In the genomic region with DNA sequence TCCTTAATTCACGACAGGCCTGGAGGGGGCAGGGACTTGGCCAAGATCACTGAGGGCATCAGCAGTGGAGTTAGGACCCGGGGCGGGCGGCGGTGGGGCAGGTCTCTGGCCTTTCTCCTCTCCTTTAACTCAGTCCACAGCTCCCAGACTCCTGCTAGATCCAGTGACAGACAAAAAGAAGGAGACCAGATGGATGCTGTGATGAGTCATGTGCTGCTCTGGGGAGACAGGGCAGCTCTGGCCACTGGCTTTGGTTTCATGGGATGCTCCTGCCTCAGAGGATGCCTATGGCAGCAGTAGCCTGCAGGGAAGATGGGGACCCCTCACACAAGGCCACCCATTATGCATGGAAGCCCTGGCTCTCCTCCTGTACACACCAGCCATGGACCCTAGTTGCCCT, we compare ENCODE assay signal across 27 cellular contexts. TPM values are rescaled to one million over a fixed set of nuclear protein-coding genes. Genes with fewer than 3 reads are reported as not detected.
DNase-seq lines count a peak whose midpoint lies in the region; ATAC-seq, FAIRE-seq and TF ChIP-seq lines count a peak whose summit lies in the region.
"Had no signal": no experiment of that assay in that cellular context is flagged by ENCODE, and none has a peak within 500 bp of the region (broad histone marks: within the 10 kb centered on the region; RNA-seq: fewer than 3 reads in every experiment).

No MANE protein-coding gene starts in this region.

- H3K9me1 ChIP-seq in K562 (ENCODE audit: control insufficient read depth, insufficient read depth, low read length) = peaks cover 3% of the 10 kb centered on the region

- H3K79me2 ChIP-seq in K562 (ENCODE audit: control insufficient read depth, insufficient read depth, low read length) (no peaks in the 10 kb centered on the region), MM.1S (ENCODE audit: low read length) (no peaks in the 10 kb centered on the region)

- DNase-seq in AG08396 (ENCODE audit: low spot score) (peak; percentile 66), HFFc6 (peak; percentile 41), K562 (ENCODE audit: extremely low read depth in 1 of 4, low spot score in 3 of 4) (no peak), kidney (peak; percentile 27), NCI-H2081 (lab: John Stamatoyannopoulos, UW) (no peak), MM.1S (no peak), prostate gland (ENCODE audit: low spot score) (no peak), colonic mucosa (no peak)
- DNase-seq: activated CD4-positive, alpha-beta T cell treated with anti-CD3 and anti-CD28 coated beads for 4 hours; effector CD8-positive, alpha-beta T cell; mesendoderm; naive B cell; NCI-H1048; NCI-H1930; NCI-H226; NCI-H774; ovary; SIG-M5; T-helper 1 cell had no signal

- H3F3A ChIP-seq in MM.1S (ENCODE audit: insufficient read depth, low read length) = no peaks in the 10 kb centered on the region

- no peaks in the 10 kb centered on the region for H4K20me1 ChIP-seq in K562 (replicated peaks; ENCODE audit: control insufficient read depth, insufficient read depth, low read length)
- no peaks in the 10 kb centered on the region for H4K20me1 ChIP-seq in MM.1S (ENCODE audit: insufficient read depth, low read length)

- H3K36me3 ChIP-seq in K562 (ENCODE audit: control insufficient read depth, insufficient read depth, low read length) = no peaks in the 10 kb centered on the region
- H3K36me3 ChIP-seq in kidney (ENCODE audit: control insufficient read depth in 1 of 2, insufficient read depth in 2 of 2, low read length in 2 of 2) = peaks cover 11 to 31% of the 10 kb centered on the region in 2 donors
- no peaks in the 10 kb centered on the region for H3K36me3 ChIP-seq in MM.1S (replicated peaks; ENCODE audit: insufficient read depth, low read length)
- H3K36me3 ChIP-seq in prostate gland = no peaks in the 10 kb centered on the region
- H3K36me3 ChIP-seq in colonic mucosa = no peaks in the 10 kb centered on the region
- H3K36me3 ChIP-seq: ovary had no signal

- in situ Hi-C loops in K562 (cut with MboI) = no loop called here

- H3K36me3 Mint-ChIP-seq in HFFc6 (ENCODE audit: low read depth) = no peaks in the 10 kb centered on the region
- H3K36me3 Mint-ChIP-seq: activated naive CD4-positive, alpha-beta T cell treated with anti-CD3 and anti-CD28 coated beads, Interleukin-2, amount 50 U/mL, for 24 hours; CD14-positive monocyte; naive B cell had no signal

- 25% methylated on average over 1 of the region's 5 CpGs for WGBS in K562 (ENCODE audit: insufficient coverage, low coverage, missing lambda C conversion rate)
- WGBS in prostate gland = 92% methylated on average over 5 of the region's 5 CpGs

- no peak overlapping the region for H3K27ac Mint-ChIP-seq in HFFc6
- H3K27ac Mint-ChIP-seq: activated naive CD4-positive, alpha-beta T cell treated with anti-CD3 and anti-CD28 coated beads, Interleukin-2, amount 50 U/mL, for 24 hours; activated T-helper 1 cell treated with anti-CD3 and anti-CD28 coated beads, Interleukin-12 subunit alpha, Interleukin-12 subunit beta, Interleukin-2, Interleukin-4 antibody, amounts not matched to agents 30 ng/mL and 10 ng/mL and 1 ng/mL, durations not matched to agents 14 hours and 24 hours and 36 hours; CD14-positive monocyte had no signal

- H3K4me2 ChIP-seq in K562 (ENCODE audit: insufficient read depth, low read length) = no peak overlapping the region
- H3K4me2 ChIP-seq in MM.1S (ENCODE audit: low read depth, low read length) = no peak overlapping the region

- TF ChIP-seq POLR2A in K562 (conservative IDR thresholded peaks at IDR 0.05) (no peak), prostate gland (IDR thresholded peaks at IDR 0.05) (no peak)

- no TSS peak for BruUV-seq in K562 (replicated peaks; lab: Mats Ljungman, UMichigan)

- no peak for TF ChIP-seq EP300 in K562 (IDR thresholded peaks at IDR 0.05; ENCODE audit: low read length)

- H3K9me3 ChIP-seq in K562 (replicated peaks; ENCODE audit: control insufficient read depth, insufficient read depth, low read depth, low read length) = no peaks in the 10 kb centered on the region
- no peaks in the 10 kb centered on the region for H3K9me3 ChIP-seq in kidney (ENCODE audit: control insufficient read depth in 1 of 2, low read length in 2 of 2)
- H3K9me3 ChIP-seq in MM.1S (replicated peaks; ENCODE audit: insufficient read depth, low read length) = no peaks in the 10 kb centered on the region
- no peaks in the 10 kb centered on the region for H3K9me3 ChIP-seq in prostate gland
- H3K9me3 ChIP-seq in colonic mucosa = no peaks in the 10 kb centered on the region
- H3K9me3 ChIP-seq: ovary, right atrium auricular region had no signal

- no peak overlapping the region for H2AFZ ChIP-seq in K562 (ENCODE audit: low read depth, low read length)
- no peak overlapping the region for H2AFZ ChIP-seq in MM.1S (ENCODE audit: low read length)

- no peak overlapping the region for H3K9ac ChIP-seq in K562 (ENCODE audit: insufficient read depth in 1 of 2, low read depth in 2 of 2, low read length in 2 of 2)
- H3K9ac ChIP-seq in kidney (ENCODE audit: low read length in 2 of 2) = no peak overlapping the region
- H3K9ac ChIP-seq in MM.1S (ENCODE audit: low read length) = no peak overlapping the region
- no peak overlapping the region for H3K9ac ChIP-seq in colonic mucosa (ENCODE audit: low read depth in 2 of 2, low read length in 2 of 2)

- intact Hi-C loops in K562 (cut with micrococcal nuclease) (no loop called here), kidney (cut with DNase I) (no loop called here), prostate gland (cut with DNase I) (no loop called here), colonic mucosa (cut with DNase I) (no loop called here)

- no peaks in the 10 kb centered on the region for H3K9me2 ChIP-seq in MM.1S (replicated peaks; ENCODE audit: insufficient read depth, low read length)

- no peak for ATAC-seq in K562
- ATAC-seq: esophagus mucosa had no signal

- POLR2A ChIA-PET in K562 (lab: Yijun Ruan, JAX) = interaction anchor here (0.7 to 1.0 kb wide), 2 partner anchors 178 to 264 kb away, joined by 3 read pairs; no protein-coding TSS in a partner anchor

- H3K4me3 ChIP-seq in K562 = no peak overlapping the region
- no peak overlapping the region for H3K4me3 ChIP-seq in kidney (ENCODE audit: low read length in 2 of 2)
- no peak overlapping the region for H3K4me3 ChIP-seq in MM.1S (ENCODE audit: low read length)
- no peak overlapping the region for H3K4me3 ChIP-seq in prostate gland
- no peak overlapping the region for H3K4me3 ChIP-seq in colonic mucosa
- H3K4me3 ChIP-seq: ovary, right atrium auricular region had no signal

- H3K4me1 Mint-ChIP-seq in HFFc6 (ENCODE audit: low read depth) = peaks cover 24% of the 10 kb centered on the region

- CTCF ChIA-PET in K562 (lab: Yijun Ruan, JAX; ENCODE audit: low intra/inter-chr PET ratio) = interaction anchor here (0.6 to 1.7 kb wide), 2 partner anchors 25 to 712 kb away, joined by 3 to 9 read pairs; no protein-coding TSS in a partner anchor

- FAIRE-seq in K562 (lab: Jason Lieb, UNC) (no peak), kidney (lab: Jason Lieb, UNC) (no peak)
- FAIRE-seq: astrocyte, D721Med, TTC549 had no signal

- H3K27me3 Mint-ChIP-seq in HFFc6 (ENCODE audit: insufficient read depth) = no peaks in the 10 kb centered on the region; the same call in 1 of the 2 replicates

- TF ChIP-seq CTCF in HFFc6 (IDR thresholded peaks at IDR 0.05) (no peak), K562 (IDR thresholded peaks at IDR 0.05 in 2 of 3, conservative IDR thresholded peaks at IDR 0.05 in 1 of 3; ENCODE audit: insufficient read depth in 2 of 3, low read depth in 1 of 3, low read length in 3 of 3) (no peak), kidney (IDR thresholded peaks at IDR 0.05; ENCODE audit: borderline replicate concordance, extremely low read depth, insufficient read depth) (no peak), MM.1S (IDR thresholded peaks at IDR 0.05; ENCODE audit: low read length) (no peak), prostate gland (IDR thresholded peaks at IDR 0.05) (no peak), colonic mucosa (IDR thresholded peaks at IDR 0.05) (no peak)

- H3K27ac ChIP-seq in K562 (ENCODE audit: extremely low read depth, low read depth, low read length) (no peak overlapping the region), kidney (ENCODE audit: low read depth in 2 of 2, low read length in 2 of 2) (no peak overlapping the region), MM.1S (ENCODE audit: low read length) (no peak overlapping the region), prostate gland (no peak overlapping the region), colonic mucosa (no peak overlapping the region)
- H3K27ac ChIP-seq: ovary, right atrium auricular region had no signal

- peaks cover 0 to 8% of the 10 kb centered on the region in 2 experiments; a peak in 3 of 5 replicates for H3K4me1 ChIP-seq in K562 (replicated peaks in 1 of 2; ENCODE audit: control insufficient read depth in 2 of 2, insufficient read depth in 2 of 2, low read length in 2 of 2)
- peaks cover 0 to 8% of the 10 kb centered on the region in 2 donors for H3K4me1 ChIP-seq in kidney (ENCODE audit: control insufficient read depth in 1 of 2, insufficient read depth in 1 of 2, low read depth in 1 of 2, low read length in 2 of 2)
- H3K4me1 ChIP-seq in MM.1S (ENCODE audit: low read length) = no peaks in the 10 kb centered on the region
- H3K4me1 ChIP-seq in prostate gland (replicated peaks) = no peaks in the 10 kb centered on the region
- no peaks in the 10 kb centered on the region for H3K4me1 ChIP-seq in colonic mucosa
- H3K4me1 ChIP-seq: right atrium auricular region had no signal

- H3K27me3 ChIP-seq in K562 (ENCODE audit: control insufficient read depth in 2 of 2, insufficient read depth in 2 of 2, low read length in 2 of 2) (no peaks in the 10 kb centered on the region), MM.1S (replicated peaks; ENCODE audit: insufficient read depth, low read length) (no peaks in the 10 kb centered on the region), prostate gland (replicated peaks; ENCODE audit: insufficient read depth) (no peaks in the 10 kb centered on the region), colonic mucosa (no peaks in the 10 kb centered on the region)
- H3K27me3 ChIP-seq: ovary, right atrium auricular region had no signal

- H3K4me3 Mint-ChIP-seq in HFFc6 = no peak overlapping the region
- H3K4me3 Mint-ChIP-seq: activated naive CD4-positive, alpha-beta T cell treated with anti-CD3 and anti-CD28 coated beads, Interleukin-2, amount 50 U/mL, for 24 hours; activated T-helper 1 cell treated with anti-CD3 and anti-CD28 coated beads, Interleukin-12 subunit alpha, Interleukin-12 subunit beta, Interleukin-2, Interleukin-4 antibody, amounts not matched to agents 30 ng/mL and 10 ng/mL and 1 ng/mL, durations not matched to agents 14 hours and 24 hours and 36 hours; CD14-positive monocyte; naive B cell had no signal

- no peak for TF ChIP-seq RAD21 in K562 (CRISPR knock-in tag; conservative IDR thresholded peaks at IDR 0.05 in 1 of 2, IDR thresholded peaks at IDR 0.05 in 1 of 2)

- H3K9me3 Mint-ChIP-seq in HFFc6 = no peaks in the 10 kb centered on the region
- H3K9me3 Mint-ChIP-seq: activated naive CD4-positive, alpha-beta T cell treated with anti-CD3 and anti-CD28 coated beads, Interleukin-2, amount 50 U/mL, for 24 hours; activated T-helper 1 cell treated with anti-CD3 and anti-CD28 coated beads, Interleukin-12 subunit alpha, Interleukin-12 subunit beta, Interleukin-2, Interleukin-4 antibody, amounts not matched to agents 30 ng/mL and 10 ng/mL and 1 ng/mL, durations not matched to agents 14 hours and 24 hours and 36 hours; CD14-positive monocyte; naive B cell had no signal

RNA-seq across cellular contexts. Expression of a gene that starts 20.5 kb away (rescaled TPM):
- total RNA-seq in HFFc6 (2021; fragmentation: NEBNext Ultra II Directional; extraction: Animal tissue kit (Norgen Biotek cat#: 25700)) = 10 to 100 TPM; 41.9 to 51.0 (median 43.4) TPM
- total RNA-seq in K562 (2011; cell fraction: chromatin; rRNA removed; ENCODE audit: low replicate concordance) = 1.5 and 3.3 TPM in 2 replicates
- total RNA-seq in K562 (2011; cell fraction: nucleolus; rRNA removed) = 1.1 and 2.5 TPM in 2 replicates
- total RNA-seq in K562 (2011; cell fraction: nucleoplasm; rRNA removed) = 0.61 and 0.95 TPM in 2 replicates
- 1.3 TPM in 2 replicates for total RNA-seq in K562 (2014; rRNA removed)
- 0.80 and 1.3 TPM in 2 replicates for total RNA-seq in K562 (2014; rRNA removed; fragmentation: Illumina TruSeq; extraction: Trizol)
- 0.90 and 2.5 TPM in 2 replicates for total RNA-seq in K562 (2015; rRNA removed; fragmentation: Illumina TruSeq; extraction: Trizol)
- 2.6 and 4.3 TPM in 2 replicates for total RNA-seq in K562 (2021)
- 0.89 and 1.4 TPM in 2 replicates for polyA plus RNA-seq in K562 (2011; rRNA removed)
- 0.94 and 2.4 TPM in 2 replicates for polyA plus RNA-seq in K562 (2011; cell fraction: cytosol; rRNA removed)
- 1.1 and 1.5 TPM in 2 replicates for polyA plus RNA-seq in K562 (2011; cell fraction: nucleus; rRNA removed)
- 2.0 and 4.1 TPM in 2 replicates for polyA plus RNA-seq in K562 (2012)
- polyA plus RNA-seq in K562 (2014; fragmentation: Illumina TruSeq; extraction: Trizol) = 2.9 and 3.6 TPM in 2 replicates
- under 1 TPM; 0.11 to 0.31 TPM for polyA plus RNA-seq in K562 (2014; fragmentation: Nextera tagmentation; extraction: Ambion mirVana)
- polyA plus RNA-seq in K562 (2014; rRNA removed) = 0.90 and 4.2 TPM in 2 replicates
- polyA minus RNA-seq in K562 (2011; rRNA and poly(A)+ RNA removed) = 0.81 and 1.3 TPM in 2 replicates
- 1.3 and 1.5 TPM in 2 replicates for polyA minus RNA-seq in K562 (2011; cell fraction: cytosol; rRNA and poly(A)+ RNA removed)
- polyA minus RNA-seq in K562 (2011; cell fraction: nucleus; rRNA and poly(A)+ RNA removed) = 0.67 and 1.00 TPM in 2 replicates
- total RNA-seq in kidney = 230 TPM
- 53.2 TPM for polyA plus RNA-seq in kidney (ENCODE audit: insufficient read depth, low read depth, low replicate concordance)
- total RNA-seq in prostate gland = 10 to 100 TPM; 27.7 to 91.1 TPM
- total RNA-seq in colonic mucosa = 10 to 100 TPM; 40.3 to 59.2 TPM
- polyA plus RNA-seq: CD14-positive monocyte had no signal

Comparison
In these comparisons a context has a peak if more than half of its experiments do, and no peak if none do; other contexts are left out.
1. DNase-seq: peak in AG08396 (single experiment), HFFc6 (single experiment) and kidney (single experiment); none in K562 (0 of 4), NCI-H2081 (0 of 2), MM.1S (single experiment), prostate gland (single experiment) and colonic mucosa (single experiment).
2. RNA of a gene that starts 20.5 kb away (total RNA-seq): 230 TPM in kidney (single experiment), 27.7 to 91.1 TPM in prostate gland, 40.3 to 59.2 TPM in colonic mucosa and 41.9 to 51.0 TPM in HFFc6; 0.61 to 4.3 TPM in K562; every median in the first group is over 4 times any median in the second.